ENCODE assay signal across 12 cellular contexts in the genomic region with DNA sequence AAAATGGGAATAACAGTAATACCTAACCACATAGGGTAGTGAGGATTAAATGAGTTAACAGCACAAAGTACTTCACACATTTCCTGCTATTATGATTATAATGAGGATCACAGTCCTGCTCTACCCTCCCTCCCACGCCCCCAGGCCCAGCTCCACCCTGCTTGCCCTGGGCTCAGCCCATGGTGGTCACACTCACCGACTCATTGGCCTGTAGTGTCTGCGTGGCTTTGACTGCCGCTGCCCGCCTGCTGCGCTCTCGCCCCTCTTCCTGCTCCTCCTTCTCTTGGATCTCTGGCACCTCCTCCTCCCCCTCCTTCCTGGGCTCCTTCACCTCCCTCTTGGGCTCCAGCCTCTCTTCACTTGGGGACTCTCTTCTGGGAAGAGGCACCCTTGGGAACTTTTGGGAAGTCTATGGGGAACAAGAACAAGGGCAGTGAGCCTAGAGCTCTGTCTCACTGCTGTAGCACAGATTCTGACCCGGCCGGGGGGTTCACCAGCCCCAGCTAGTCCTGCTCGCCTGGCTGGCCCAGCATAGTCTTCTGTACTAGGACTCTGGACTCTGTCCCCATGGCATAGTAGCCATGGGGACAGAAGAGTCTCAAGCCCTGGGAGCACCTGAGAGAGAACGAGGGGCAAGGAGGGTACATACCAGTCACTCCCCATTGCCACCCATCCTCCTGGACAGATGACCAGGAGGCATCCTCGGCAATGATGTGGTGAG. TPM values are rescaled to one million over a fixed set of nuclear protein-coding genes. Genes with fewer than 3 reads are reported as not detected.
DNase-seq lines count a peak whose midpoint lies in the region; ATAC-seq, FAIRE-seq and TF ChIP-seq lines count a peak whose summit lies in the region.
"Had no signal": no experiment of that assay in that cellular context is flagged by ENCODE, and none has a peak within 500 bp of the region (broad histone marks: within the 10 kb centered on the region; RNA-seq: fewer than 3 reads in every experiment).

No MANE protein-coding gene starts in this region.

- peaks cover 94% of the 10 kb centered on the region for H3K36me3 ChIP-seq in K562 (ENCODE audit: control insufficient read depth, insufficient read depth, low read length)

- TF ChIP-seq POLR2A in K562 (conservative IDR thresholded peaks at IDR 0.05): no peak

- H3K79me2 ChIP-seq in K562 (ENCODE audit: control insufficient read depth, insufficient read depth, low read length): peaks cover 10% of the 10 kb centered on the region

- no peaks in the 10 kb centered on the region for H3K9me3 Mint-ChIP-seq in nephron

- no peaks in the 10 kb centered on the region for H3K9me3 ChIP-seq in right cardiac atrium (ENCODE audit: control insufficient read depth, low read length)
- no peaks in the 10 kb centered on the region for H3K9me3 ChIP-seq in K562 (replicated peaks; ENCODE audit: control insufficient read depth, insufficient read depth, low read depth, low read length)
- H3K9me3 ChIP-seq: BE2C had no signal

- H3K4me2 ChIP-seq in K562 (ENCODE audit: insufficient read depth, low read length): no peak overlapping the region
- H3K4me2 ChIP-seq: KMS-11 had no signal

- peak overlapping the region in 1 of 3 experiments; percentile 29 for H3K27ac Mint-ChIP-seq in nephron

- H3K4me3 Mint-ChIP-seq in nephron: peak overlapping the region in 2 of 3 experiments; percentile 18 to 54

- no peaks in the 10 kb centered on the region for H3K27me3 Mint-ChIP-seq in nephron (ENCODE audit: low read depth)

- TF ChIP-seq EP300 in K562 (IDR thresholded peaks at IDR 0.05; ENCODE audit: low read length): no peak

- intact Hi-C loops in right cardiac atrium (cut with DNase I) (loop anchor here in 1 of 4 donors (10.0 kb wide), 2 partner anchors 64 to 144 kb away; no protein-coding TSS in a partner anchor), Right ventricle myocardium superior (cut with DNase I) (loop anchor here (10.0 kb wide), 1 partner anchor 64 kb away; no protein-coding TSS in a partner anchor), K562 (cut with micrococcal nuclease) (no loop called here)

- POLR2A ChIA-PET in K562 (lab: Yijun Ruan, JAX): interaction anchor here (0.6 to 1.7 kb wide), 2 partner anchors 12 to 245 kb away, joined by 3 to 4 read pairs; no protein-coding TSS in a partner anchor

- H3K4me3 ChIP-seq in right cardiac atrium (ENCODE audit: low read length) (no peak overlapping the region), K562 (no peak overlapping the region)

- 81% methylated on average over 12 of the region's 12 CpGs for WGBS in right cardiac atrium
- 96% methylated on average over 8 of the region's 12 CpGs for WGBS in K562 (ENCODE audit: insufficient coverage, low coverage, missing lambda C conversion rate)

- ATAC-seq in right cardiac atrium: no peak
- no peak for ATAC-seq in Right ventricle myocardium superior (ENCODE audit: poor library complexity)
- ATAC-seq in K562: no peak
- ATAC-seq in GM21447 (IDR thresholded peaks at IDR 0.05; ENCODE audit: unreplicated experiment): no peak
- no peak for ATAC-seq in HG03175 (IDR thresholded peaks at IDR 0.05; ENCODE audit: unreplicated experiment)

- H4K20me1 ChIP-seq in K562 (replicated peaks; ENCODE audit: control insufficient read depth, insufficient read depth, low read length): no peaks in the 10 kb centered on the region

- H3K36me3 Mint-ChIP-seq in nephron (ENCODE audit: low read depth): peaks cover 59% of the 10 kb centered on the region

- in situ Hi-C loops in K562 (cut with MboI): no loop called here

- no peak overlapping the region for H3K9ac ChIP-seq in K562 (ENCODE audit: insufficient read depth in 1 of 2, low read depth in 2 of 2, low read length in 2 of 2)
- H3K9ac ChIP-seq: KMS-11 had no signal

- H2AFZ ChIP-seq in K562 (ENCODE audit: low read depth, low read length): no peak overlapping the region

- H3K27ac ChIP-seq in right cardiac atrium (ENCODE audit: low read length) (no peak overlapping the region), K562 (ENCODE audit: extremely low read depth, low read depth, low read length) (no peak overlapping the region)
- H3K27ac ChIP-seq: KMS-11 had no signal

- H3K27me3 ChIP-seq in right cardiac atrium (ENCODE audit: control insufficient read depth, insufficient read depth) (no peaks in the 10 kb centered on the region), K562 (ENCODE audit: control insufficient read depth in 2 of 2, insufficient read depth in 2 of 2, low read length in 2 of 2) (no peaks in the 10 kb centered on the region)
- H3K27me3 ChIP-seq: BE2C had no signal

- TF ChIP-seq RAD21 in K562 (CRISPR knock-in tag; conservative IDR thresholded peaks at IDR 0.05 in 1 of 2, IDR thresholded peaks at IDR 0.05 in 1 of 2): no peak

- H3K4me1 Mint-ChIP-seq in nephron: peaks cover 61% of the 10 kb centered on the region

- H3K4me1 ChIP-seq in right cardiac atrium (ENCODE audit: control insufficient read depth, insufficient read depth, low read length): peaks cover 3% of the 10 kb centered on the region
- H3K4me1 ChIP-seq in K562 (replicated peaks in 1 of 2; ENCODE audit: control insufficient read depth in 2 of 2, insufficient read depth in 2 of 2, low read length in 2 of 2): peaks cover 15 to 26% of the 10 kb centered on the region in 2 experiments

- BruUV-seq in K562 (replicated peaks; lab: Mats Ljungman, UMichigan): no TSS peak

- peak in 2 of 3 donors; percentile 34 to 45 for DNase-seq in right cardiac atrium
- no peak for DNase-seq in Right ventricle myocardium superior
- no peak for DNase-seq in K562 (ENCODE audit: extremely low read depth in 1 of 4, low spot score in 3 of 4)
- DNase-seq in NCI-H1930 (lab: John Stamatoyannopoulos, UW): no peak
- DNase-seq in stimulated activated CD4-positive, alpha-beta T cell treated with anti-CD3 and anti-CD28 coated beads, Interleukin-12 subunit alpha, Interleukin-12 subunit beta, amount 100 ng/mL, for 4 hours: no peak
- DNase-seq: BE2C, foreskin melanocyte, small intestine had no signal

- CTCF ChIA-PET in K562 (lab: Yijun Ruan, JAX; ENCODE audit: low intra/inter-chr PET ratio): interaction anchor here (0.5 to 0.6 kb wide), 2 partner anchors 141 to 505 kb away, joined by 3 read pairs; no protein-coding TSS in a partner anchor

- no peak for FAIRE-seq in K562 (lab: Jason Lieb, UNC)
- FAIRE-seq: small intestine had no signal

- H3K9me1 ChIP-seq in K562 (ENCODE audit: control insufficient read depth, insufficient read depth, low read length): peaks cover 2% of the 10 kb centered on the region

- TF ChIP-seq CTCF in K562 (IDR thresholded peaks at IDR 0.05 in 2 of 3, conservative IDR thresholded peaks at IDR 0.05 in 1 of 3; ENCODE audit: insufficient read depth in 2 of 3, low read depth in 1 of 3, low read length in 3 of 3): no peak
- TF ChIP-seq CTCF in nephron (IDR thresholded peaks at IDR 0.05; ENCODE audit: unreplicated experiment in 3 of 3): no peak

TF ChIP-seq in K562, 482 proteins besides CTCF, POLR2A, EP300 and RAD21:
- TF ChIP-seq KDM1A (IDR thresholded peaks at IDR 0.05) (no peak), POLR2G (IDR thresholded peaks at IDR 0.05; ENCODE audit: low read depth, low read length) (0 out of 2 replicates have a peak, but pooled peaks have one; percentile 29), PCBP2 (IDR thresholded peaks at IDR 0.05; ENCODE audit: low read depth, low read length, poor library complexity, severe bottlenecking) (no peak)

RNA-seq across cellular contexts. Expression of a gene that starts 7.1 kb away (rescaled TPM):
- total RNA-seq in right cardiac atrium (10 to 100 TPM; 25.6 to 36.3 (median 30.0) TPM), Right ventricle myocardium superior (12.9 TPM), K562 (2014; rRNA removed) (4.6 and 4.7 TPM in 2 replicates), K562 (2014; rRNA removed; fragmentation: Illumina TruSeq; extraction: Trizol) (7.9 and 8.7 TPM in 2 replicates), K562 (2015; rRNA removed; fragmentation: Illumina TruSeq; extraction: Trizol) (6.6 and 7.1 TPM in 2 replicates), K562 (2021) (24.8 and 26.4 TPM in 2 replicates)
- polyA plus RNA-seq in right cardiac atrium (18.0 TPM), K562 (2011; rRNA removed) (7.5 and 11.3 TPM in 2 replicates), K562 (2014; fragmentation: Illumina TruSeq; extraction: Trizol) (15.5 and 15.7 TPM in 2 replicates), K562 (2014; fragmentation: Nextera tagmentation; extraction: Ambion mirVana) (1 to 10 TPM; 1.7 to 2.4 TPM), K562 (2014; rRNA removed) (12.7 and 15.1 TPM in 2 replicates)
- total RNA-seq in K562 (2011; cell fraction: chromatin; rRNA removed; ENCODE audit: low replicate concordance): 5.1 and 6.7 TPM in 2 replicates
- 6.8 and 8.0 TPM in 2 replicates for total RNA-seq in K562 (2011; cell fraction: nucleolus; rRNA removed)
- total RNA-seq in K562 (2011; cell fraction: nucleoplasm; rRNA removed): 8.8 and 9.7 TPM in 2 replicates
- polyA plus RNA-seq in K562 (2011; cell fraction: cytosol; rRNA removed): 6.3 and 7.9 TPM in 2 replicates
- polyA plus RNA-seq in K562 (2011; cell fraction: nucleus; rRNA removed): 6.2 and 6.9 TPM in 2 replicates
- polyA plus RNA-seq in K562 (2012): 18.6 and 26.5 TPM in 2 replicates
- polyA minus RNA-seq in K562 (2011; rRNA and poly(A)+ RNA removed): 6.4 and 9.0 TPM in 2 replicates
- 4.3 and 7.6 TPM in 2 replicates for polyA minus RNA-seq in K562 (2011; cell fraction: cytosol; rRNA and poly(A)+ RNA removed)
- 3.3 and 3.4 TPM in 2 replicates for polyA minus RNA-seq in K562 (2011; cell fraction: nucleus; rRNA and poly(A)+ RNA removed)

Comparison
In these comparisons a context has a peak if more than half of its experiments do, and no peak if none do; other contexts are left out.
1. DNase-seq: peak in right cardiac atrium (2 of 3); none in Right ventricle myocardium superior (single experiment), K562 (0 of 4), NCI-H1930 (0 of 2) and stimulated activated CD4-positive, alpha-beta T cell treated with anti-CD3 and anti-CD28 coated beads, Interleukin-12 subunit alpha, Interleukin-12 subunit beta, amount 100 ng/mL, for 4 hours (single experiment).